ENCODE assay signal across 16 cellular contexts in the genomic region with DNA sequence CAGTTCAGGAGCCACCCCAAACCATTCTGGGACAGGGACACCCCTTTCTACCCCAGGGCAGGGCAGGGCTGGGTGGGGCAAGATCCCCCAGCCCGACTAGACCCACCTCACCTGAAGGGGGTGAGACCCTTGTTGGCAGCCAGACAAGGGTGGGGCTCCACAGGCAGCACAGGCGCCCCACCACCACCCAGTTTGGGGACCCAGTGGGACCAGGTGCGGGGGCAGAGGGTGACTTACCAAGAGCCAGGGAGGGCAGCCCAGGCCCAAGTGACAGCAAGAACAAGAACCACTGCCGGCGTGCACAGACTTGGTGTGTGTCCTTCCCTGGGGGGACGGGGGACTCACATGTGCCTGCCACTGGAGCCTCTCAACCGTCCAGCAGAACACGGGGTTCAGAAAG. TPM values are rescaled to one million over a fixed set of nuclear protein-coding genes. Genes with fewer than 3 reads are reported as not detected.
DNase-seq lines count a peak whose midpoint lies in the region; ATAC-seq, FAIRE-seq and TF ChIP-seq lines count a peak whose summit lies in the region.
"Had no signal": no experiment of that assay in that cellular context is flagged by ENCODE, and none has a peak within 500 bp of the region (broad histone marks: within the 10 kb centered on the region; RNA-seq: fewer than 3 reads in every experiment).

No MANE protein-coding gene starts in this region.

- WGBS in HepG2 (ENCODE audit: low lambda C conversion rate): 100% methylated on average over 7 of the region's 8 CpGs
- WGBS in right lobe of liver (ENCODE audit: insufficient coverage, low coverage, low lambda C conversion rate, missing lambda C conversion rate): no CpG with 5 or more reads among the region's 8 CpGs

- no peak overlapping the region for H3K9ac ChIP-seq in HepG2 (ENCODE audit: insufficient read depth, low read depth, low read length)

- in situ Hi-C loops in HepG2 (cut with HindIII; ENCODE audit: extremely low pct_ligation_motif_present, low pct_unique_long_range_greater_than_20kb): no loop called here

- no peak overlapping the region for H3K4me3 ChIP-seq in HepG2 (replicated peaks in 1 of 3; ENCODE audit: insufficient read depth in 1 of 3, low read depth in 2 of 3, low read length in 3 of 3)
- no peak overlapping the region for H3K4me3 ChIP-seq in right lobe of liver
- H3K4me3 ChIP-seq in epithelial cell of proximal tubule (ENCODE audit: low read depth, low read length): peak overlapping the region; percentile 16
- no peak overlapping the region for H3K4me3 ChIP-seq in left lung

- no peak for DNase-seq in HepG2 (ENCODE audit: low spot score)
- no peak for DNase-seq in right lobe of liver
- no peak for DNase-seq in epithelial cell of proximal tubule (ENCODE audit: low read depth)
- DNase-seq in activated gamma-delta T cell (lab: John Stamatoyannopoulos, UW): no peak
- DNase-seq in left lung: no peak
- no peak for DNase-seq in H54 (ENCODE audit: insufficient read length, low spot score)
- DNase-seq: GF-D8, MV-4-11, NCI-H1417 treated with DMSO at 0.1 percent for 48 hours, NCI-H1930, NCI-H526 treated with DMSO at 0.1 percent for 48 hours, SHP77 treated with DMSO at 0.1 percent for 48 hours had no signal

- POLR2A ChIA-PET in HepG2 (lab: Yijun Ruan, JAX): interaction anchor here (1.2 kb wide), 1 partner anchor 10 kb away, joined by 3 read pairs; no protein-coding TSS in a partner anchor

- no peak overlapping the region for H3K4me2 ChIP-seq in HepG2 (ENCODE audit: low read depth, low read length)

- H3K36me3 ChIP-seq in HepG2 (replicated peaks in 1 of 2; ENCODE audit: control insufficient read depth in 1 of 2, insufficient read depth in 2 of 2, low read length in 2 of 2): no peaks in the 10 kb centered on the region
- no peaks in the 10 kb centered on the region for H3K36me3 ChIP-seq in right lobe of liver
- H3K36me3 ChIP-seq in left lung: no peaks in the 10 kb centered on the region

- TF ChIP-seq POLR2A in HepG2 (IDR thresholded peaks at IDR 0.05; ENCODE audit: insufficient read depth in 1 of 2, low read depth in 2 of 2, low read length in 2 of 2) (no peak), right lobe of liver (IDR thresholded peaks at IDR 0.05) (no peak), H54 (IDR thresholded peaks at IDR 0.05; ENCODE audit: low read depth, low read length) (no peak)

- no peaks in the 10 kb centered on the region; the same call in 1 of the 2 replicates for H4K20me1 ChIP-seq in HepG2 (ENCODE audit: insufficient read depth, low read length)

- H3K27ac ChIP-seq in HepG2 (ENCODE audit: extremely low read length, insufficient read depth, low read length) (no peak overlapping the region), right lobe of liver (no peak overlapping the region), left lung (no peak overlapping the region)

- TF ChIP-seq CTCF in HepG2 (CRISPR knock-in tag; IDR thresholded peaks at IDR 0.05) (no peak), right lobe of liver (IDR thresholded peaks at IDR 0.05) (no peak), epithelial cell of proximal tubule (conservative IDR thresholded peaks at IDR 0.05; ENCODE audit: low read depth, low read length) (no peak), left lung (IDR thresholded peaks at IDR 0.05) (no peak)

- H3K9me3 ChIP-seq in HepG2 (ENCODE audit: low read length) (no peaks in the 10 kb centered on the region), right lobe of liver (no peaks in the 10 kb centered on the region), left lung (no peaks in the 10 kb centered on the region)

- no peak overlapping the region for H2AFZ ChIP-seq in HepG2 (ENCODE audit: low read length)

- no peak for TF ChIP-seq EP300 in HepG2 (IDR thresholded peaks at IDR 0.05; ENCODE audit: low read depth in 2 of 2, low read length in 2 of 2)
- TF ChIP-seq EP300 in HepG2 (CRISPR knock-in tag; IDR thresholded peaks at IDR 0.05; ENCODE audit: borderline replicate concordance): no peak

- peaks cover 0 to 4% of the 10 kb centered on the region in 2 experiments; a peak in 1 of 5 replicates for H3K27me3 ChIP-seq in HepG2 (ENCODE audit: control insufficient read depth in 1 of 2, insufficient read depth in 2 of 2, low read length in 2 of 2)
- no peaks in the 10 kb centered on the region for H3K27me3 ChIP-seq in right lobe of liver
- peaks cover 22 to 94% of the 10 kb centered on the region in 2 donors for H3K27me3 ChIP-seq in left lung

- no peak for TF ChIP-seq RAD21 in HepG2 (CRISPR knock-in tag; IDR thresholded peaks at IDR 0.05)

- H3K79me2 ChIP-seq in HepG2 (ENCODE audit: insufficient read depth, low read length): no peaks in the 10 kb centered on the region

- peaks cover 66% of the 10 kb centered on the region for H3K4me1 ChIP-seq in HepG2 (ENCODE audit: insufficient read depth, low read length)
- peaks cover 0 to 11% (median 1%) of the 10 kb centered on the region in 4 donors for H3K4me1 ChIP-seq in right lobe of liver
- H3K4me1 ChIP-seq in left lung: peaks cover 5 to 15% of the 10 kb centered on the region in 2 donors

- BruUV-seq in HepG2 (replicated peaks; lab: Mats Ljungman, UMichigan): no TSS peak

- intact Hi-C loops in HepG2 (cut with micrococcal nuclease; ENCODE audit: unreplicated experiment): no loop called here
- intact Hi-C loops in right lobe of liver (cut with DNase I): loop anchor here in 1 of 2 donors (10.0 kb wide), 1 partner anchor 239 kb away; a partner anchor contains a TSS
- intact Hi-C loops in left lung (cut with DNase I): no loop called here

- CTCF ChIA-PET in HepG2 (lab: Yijun Ruan, JAX; ENCODE audit: low intra/inter-chr PET ratio, low total read pairs): no interaction called here

- FAIRE-seq in HepG2 (lab: Jason Lieb, UNC): no peak
- FAIRE-seq in H54 (lab: Jason Lieb, UNC): no peak
- FAIRE-seq: GM18507 had no signal

- no peak for ATAC-seq in HepG2
- no peak for ATAC-seq in right lobe of liver
- no peak for ATAC-seq in left lung
- ATAC-seq: HCT116 had no signal

RNA-seq across cellular contexts. Expression of a gene that starts 2.2 kb away (rescaled TPM):
- total RNA-seq in HepG2 (2016; rRNA removed; fragmentation: Illumina TruSeq; extraction: Trizol) (0.76 and 1.2 TPM in 2 replicates), right lobe of liver (10 to 100 TPM in 1 of 6 experiments, 1 to 10 TPM in 5; 1.0 to 19.2 (median 2.2) TPM), epithelial cell of proximal tubule (3.9 and 4.4 TPM in 2 replicates), left lung (1 to 10 TPM; 2.2 to 3.5 TPM)
- 0.10 and 0.18 TPM in 2 replicates for total RNA-seq in HepG2 (2016; cell fraction: cytosol; rRNA removed; fragmentation: Illumina TruSeq; extraction: Trizol; ENCODE audit: low read depth)
- total RNA-seq in HepG2 (2016; cell fraction: insoluble cytoplasmic fraction; rRNA removed; fragmentation: Illumina TruSeq; extraction: Trizol): 0.68 and 1.4 TPM in 2 replicates
- 0.68 and 0.83 TPM in 2 replicates for total RNA-seq in HepG2 (2016; cell fraction: membrane; rRNA removed; fragmentation: Illumina TruSeq; extraction: Trizol)
- total RNA-seq in HepG2 (2016; cell fraction: nucleus; rRNA removed; fragmentation: Illumina TruSeq; extraction: Trizol): 1.3 and 1.9 TPM in 2 replicates
- polyA plus RNA-seq in HepG2 (2011; rRNA removed): 3.0 and 4.0 TPM in 2 replicates
- 2.7 and 2.8 TPM in 2 replicates for polyA plus RNA-seq in HepG2 (2011; cell fraction: cytosol; rRNA removed)
- polyA plus RNA-seq in HepG2 (2011; cell fraction: nucleus; rRNA removed): 7.0 and 9.2 TPM in 2 replicates
- polyA plus RNA-seq in HepG2 (2012): 3.7 and 10.8 TPM in 2 replicates
- polyA plus RNA-seq in HepG2 (2016; cell fraction: cytosol; fragmentation: Illumina TruSeq; extraction: Trizol; ENCODE audit: low read depth): 0.40 and 0.43 TPM in 2 replicates
- polyA plus RNA-seq in HepG2 (2016; cell fraction: insoluble cytoplasmic fraction; fragmentation: Illumina TruSeq; extraction: Trizol; ENCODE audit: low read depth): 1.3 and 1.6 TPM in 2 replicates
- 0.73 and 0.76 TPM in 2 replicates for polyA plus RNA-seq in HepG2 (2016; cell fraction: membrane; fragmentation: Illumina TruSeq; extraction: Trizol; ENCODE audit: low read depth)
- 6.0 and 6.1 TPM in 2 replicates for polyA plus RNA-seq in HepG2 (2016; cell fraction: nucleus; fragmentation: Illumina TruSeq; extraction: Trizol; ENCODE audit: insufficient read depth, low read depth)
- 0.94 and 3.6 TPM in 2 replicates for polyA minus RNA-seq in HepG2 (2011; rRNA and poly(A)+ RNA removed; ENCODE audit: low replicate concordance)
- 3.0 and 3.9 TPM in 2 replicates for polyA minus RNA-seq in HepG2 (2011; cell fraction: cytosol; rRNA and poly(A)+ RNA removed)
- polyA minus RNA-seq in HepG2 (2011; cell fraction: nucleus; rRNA and poly(A)+ RNA removed): 2.7 and 3.0 TPM in 2 replicates
- total RNA-seq: A172 had no signal

RNA-seq across cellular contexts. Expression of a gene that starts 3.1 kb away (rescaled TPM):
- total RNA-seq in HepG2 (2016; rRNA removed; fragmentation: Illumina TruSeq; extraction: Trizol) (1.2 and 1.5 TPM in 2 replicates), right lobe of liver (not detected), epithelial cell of proximal tubule (not detected in 2 replicates), left lung (not detected)
- total RNA-seq in HepG2 (2016; cell fraction: cytosol; rRNA removed; fragmentation: Illumina TruSeq; extraction: Trizol; ENCODE audit: low read depth): 1.2 and 1.7 TPM in 2 replicates
- 1.3 and 2.0 TPM in 2 replicates for total RNA-seq in HepG2 (2016; cell fraction: insoluble cytoplasmic fraction; rRNA removed; fragmentation: Illumina TruSeq; extraction: Trizol)
- total RNA-seq in HepG2 (2016; cell fraction: membrane; rRNA removed; fragmentation: Illumina TruSeq; extraction: Trizol): 1.9 and 2.9 TPM in 2 replicates
- 1.7 and 2.7 TPM in 2 replicates for total RNA-seq in HepG2 (2016; cell fraction: nucleus; rRNA removed; fragmentation: Illumina TruSeq; extraction: Trizol)
- 2.9 and 5.0 TPM in 2 replicates for polyA plus RNA-seq in HepG2 (2011; rRNA removed)
- 2.3 and 3.0 TPM in 2 replicates for polyA plus RNA-seq in HepG2 (2011; cell fraction: cytosol; rRNA removed)
- polyA plus RNA-seq in HepG2 (2011; cell fraction: nucleus; rRNA removed): 27.0 and 27.4 TPM in 2 replicates
- 1.8 and 3.2 TPM in 2 replicates for polyA plus RNA-seq in HepG2 (2012)
- 2.6 and 2.7 TPM in 2 replicates for polyA plus RNA-seq in HepG2 (2016; cell fraction: cytosol; fragmentation: Illumina TruSeq; extraction: Trizol; ENCODE audit: low read depth)
- 1.4 and 1.6 TPM in 2 replicates for polyA plus RNA-seq in HepG2 (2016; cell fraction: insoluble cytoplasmic fraction; fragmentation: Illumina TruSeq; extraction: Trizol; ENCODE audit: low read depth)
- 1.6 and 1.8 TPM in 2 replicates for polyA plus RNA-seq in HepG2 (2016; cell fraction: membrane; fragmentation: Illumina TruSeq; extraction: Trizol; ENCODE audit: low read depth)
- 3.9 and 5.8 TPM in 2 replicates for polyA plus RNA-seq in HepG2 (2016; cell fraction: nucleus; fragmentation: Illumina TruSeq; extraction: Trizol; ENCODE audit: insufficient read depth, low read depth)
- 5.0 TPM in 1 of 2 replicates, not detected in the other for polyA minus RNA-seq in HepG2 (2011; rRNA and poly(A)+ RNA removed; ENCODE audit: low replicate concordance)
- polyA minus RNA-seq in HepG2 (2011; cell fraction: cytosol; rRNA and poly(A)+ RNA removed): 1.1 TPM in 1 of 2 replicates, not detected in the other
- polyA minus RNA-seq in HepG2 (2011; cell fraction: nucleus; rRNA and poly(A)+ RNA removed): 1.2 and 2.2 TPM in 2 replicates
- total RNA-seq: A172, Daoy had no signal

RNA-seq across cellular contexts. Expression of a gene that starts 8.7 kb away (rescaled TPM):
- 21.3 and 40.9 TPM in 2 replicates for total RNA-seq in HepG2 (2016; rRNA removed; fragmentation: Illumina TruSeq; extraction: Trizol)
- 10.6 and 11.9 TPM in 2 replicates for total RNA-seq in HepG2 (2016; cell fraction: cytosol; rRNA removed; fragmentation: Illumina TruSeq; extraction: Trizol; ENCODE audit: low read depth)
- 18.4 and 42.1 TPM in 2 replicates for total RNA-seq in HepG2 (2016; cell fraction: insoluble cytoplasmic fraction; rRNA removed; fragmentation: Illumina TruSeq; extraction: Trizol)
- 25.7 and 27.6 TPM in 2 replicates for total RNA-seq in HepG2 (2016; cell fraction: membrane; rRNA removed; fragmentation: Illumina TruSeq; extraction: Trizol)
- total RNA-seq in HepG2 (2016; cell fraction: nucleus; rRNA removed; fragmentation: Illumina TruSeq; extraction: Trizol): 35.2 and 39.9 TPM in 2 replicates
- polyA plus RNA-seq in HepG2 (2011; rRNA removed): 31.7 and 43.3 TPM in 2 replicates
- polyA plus RNA-seq in HepG2 (2011; cell fraction: cytosol; rRNA removed): 23.0 and 36.7 TPM in 2 replicates
- polyA plus RNA-seq in HepG2 (2011; cell fraction: nucleus; rRNA removed): 212 and 268 TPM in 2 replicates
- polyA plus RNA-seq in HepG2 (2012): 35.0 and 42.8 TPM in 2 replicates
- polyA plus RNA-seq in HepG2 (2016; cell fraction: cytosol; fragmentation: Illumina TruSeq; extraction: Trizol; ENCODE audit: low read depth): 5.2 and 5.5 TPM in 2 replicates
- polyA plus RNA-seq in HepG2 (2016; cell fraction: insoluble cytoplasmic fraction; fragmentation: Illumina TruSeq; extraction: Trizol; ENCODE audit: low read depth): 23.9 and 35.9 TPM in 2 replicates
- 16.7 and 21.6 TPM in 2 replicates for polyA plus RNA-seq in HepG2 (2016; cell fraction: membrane; fragmentation: Illumina TruSeq; extraction: Trizol; ENCODE audit: low read depth)
- 92.6 and 93.2 TPM in 2 replicates for polyA plus RNA-seq in HepG2 (2016; cell fraction: nucleus; fragmentation: Illumina TruSeq; extraction: Trizol; ENCODE audit: insufficient read depth, low read depth)
- 67.4 and 124 TPM in 2 replicates for polyA minus RNA-seq in HepG2 (2011; rRNA and poly(A)+ RNA removed; ENCODE audit: low replicate concordance)
- 36.5 and 37.3 TPM in 2 replicates for polyA minus RNA-seq in HepG2 (2011; cell fraction: cytosol; rRNA and poly(A)+ RNA removed)
- polyA minus RNA-seq in HepG2 (2011; cell fraction: nucleus; rRNA and poly(A)+ RNA removed): 65.0 and 67.6 TPM in 2 replicates
- total RNA-seq in right lobe of liver: 10 to 100 TPM; 18.3 to 28.9 (median 22.8) TPM
- total RNA-seq in epithelial cell of proximal tubule: 56.6 and 59.0 TPM in 2 replicates
- 10 to 100 TPM; 57.1 to 69.9 TPM for total RNA-seq in left lung

RNA-seq across cellular contexts. Expression of a gene that starts 23.9 kb away (rescaled TPM):
- total RNA-seq in HepG2 (2016; rRNA removed; fragmentation: Illumina TruSeq; extraction: Trizol) (10.2 and 30.6 TPM in 2 replicates), right lobe of liver (10 to 100 TPM; 33.2 to 47.6 (median 41.7) TPM), epithelial cell of proximal tubule (69.2 and 83.3 TPM in 2 replicates), left lung (10 to 100 TPM; 73.1 to 76.4 TPM)
- 6.3 and 7.5 TPM in 2 replicates for total RNA-seq in HepG2 (2016; cell fraction: cytosol; rRNA removed; fragmentation: Illumina TruSeq; extraction: Trizol; ENCODE audit: low read depth)
- total RNA-seq in HepG2 (2016; cell fraction: insoluble cytoplasmic fraction; rRNA removed; fragmentation: Illumina TruSeq; extraction: Trizol): 8.1 and 32.3 TPM in 2 replicates
- 12.9 and 13.8 TPM in 2 replicates for total RNA-seq in HepG2 (2016; cell fraction: membrane; rRNA removed; fragmentation: Illumina TruSeq; extraction: Trizol)
- total RNA-seq in HepG2 (2016; cell fraction: nucleus; rRNA removed; fragmentation: Illumina TruSeq; extraction: Trizol): 37.5 and 43.9 TPM in 2 replicates
- polyA plus RNA-seq in HepG2 (2011; rRNA removed): 23.3 and 37.9 TPM in 2 replicates
- polyA plus RNA-seq in HepG2 (2011; cell fraction: cytosol; rRNA removed): 18.2 and 36.8 TPM in 2 replicates
- polyA plus RNA-seq in HepG2 (2011; cell fraction: nucleus; rRNA removed): 284 and 409 TPM in 2 replicates
- 20.6 and 26.6 TPM in 2 replicates for polyA plus RNA-seq in HepG2 (2012)
- 9.6 and 9.7 TPM in 2 replicates for polyA plus RNA-seq in HepG2 (2016; cell fraction: cytosol; fragmentation: Illumina TruSeq; extraction: Trizol; ENCODE audit: low read depth)
- 10.4 and 13.2 TPM in 2 replicates for polyA plus RNA-seq in HepG2 (2016; cell fraction: insoluble cytoplasmic fraction; fragmentation: Illumina TruSeq; extraction: Trizol; ENCODE audit: low read depth)
- 11.7 and 14.1 TPM in 2 replicates for polyA plus RNA-seq in HepG2 (2016; cell fraction: membrane; fragmentation: Illumina TruSeq; extraction: Trizol; ENCODE audit: low read depth)
- polyA plus RNA-seq in HepG2 (2016; cell fraction: nucleus; fragmentation: Illumina TruSeq; extraction: Trizol; ENCODE audit: insufficient read depth, low read depth): 103 and 105 TPM in 2 replicates
- 33.1 and 122 TPM in 2 replicates for polyA minus RNA-seq in HepG2 (2011; rRNA and poly(A)+ RNA removed; ENCODE audit: low replicate concordance)
- 51.0 and 56.0 TPM in 2 replicates for polyA minus RNA-seq in HepG2 (2011; cell fraction: cytosol; rRNA and poly(A)+ RNA removed)
- polyA minus RNA-seq in HepG2 (2011; cell fraction: nucleus; rRNA and poly(A)+ RNA removed): 27.5 and 28.8 TPM in 2 replicates

RNA-seq across cellular contexts. Expression of a gene that starts 24.5 kb away (rescaled TPM):
- 44.1 and 64.4 TPM in 2 replicates for total RNA-seq in HepG2 (2016; rRNA removed; fragmentation: Illumina TruSeq; extraction: Trizol)
- 21.9 and 25.9 TPM in 2 replicates for total RNA-seq in HepG2 (2016; cell fraction: cytosol; rRNA removed; fragmentation: Illumina TruSeq; extraction: Trizol; ENCODE audit: low read depth)
- total RNA-seq in HepG2 (2016; cell fraction: insoluble cytoplasmic fraction; rRNA removed; fragmentation: Illumina TruSeq; extraction: Trizol): 38.6 and 60.9 TPM in 2 replicates
- 36.3 and 40.8 TPM in 2 replicates for total RNA-seq in HepG2 (2016; cell fraction: membrane; rRNA removed; fragmentation: Illumina TruSeq; extraction: Trizol)
- 55.8 and 71.9 TPM in 2 replicates for total RNA-seq in HepG2 (2016; cell fraction: nucleus; rRNA removed; fragmentation: Illumina TruSeq; extraction: Trizol)
- polyA plus RNA-seq in HepG2 (2011; rRNA removed): 27.6 and 28.1 TPM in 2 replicates
- polyA plus RNA-seq in HepG2 (2011; cell fraction: cytosol; rRNA removed): 14.9 and 27.9 TPM in 2 replicates
- polyA plus RNA-seq in HepG2 (2011; cell fraction: nucleus; rRNA removed): 133 and 198 TPM in 2 replicates
- polyA plus RNA-seq in HepG2 (2012): 18.5 and 22.1 TPM in 2 replicates
- 19.2 and 20.6 TPM in 2 replicates for polyA plus RNA-seq in HepG2 (2016; cell fraction: cytosol; fragmentation: Illumina TruSeq; extraction: Trizol; ENCODE audit: low read depth)
- 35.4 and 35.6 TPM in 2 replicates for polyA plus RNA-seq in HepG2 (2016; cell fraction: insoluble cytoplasmic fraction; fragmentation: Illumina TruSeq; extraction: Trizol; ENCODE audit: low read depth)
- 30.3 and 30.4 TPM in 2 replicates for polyA plus RNA-seq in HepG2 (2016; cell fraction: membrane; fragmentation: Illumina TruSeq; extraction: Trizol; ENCODE audit: low read depth)
- 141 and 144 TPM in 2 replicates for polyA plus RNA-seq in HepG2 (2016; cell fraction: nucleus; fragmentation: Illumina TruSeq; extraction: Trizol; ENCODE audit: insufficient read depth, low read depth)
- 32.7 and 68.1 TPM in 2 replicates for polyA minus RNA-seq in HepG2 (2011; rRNA and poly(A)+ RNA removed; ENCODE audit: low replicate concordance)
- polyA minus RNA-seq in HepG2 (2011; cell fraction: cytosol; rRNA and poly(A)+ RNA removed): 16.6 and 22.2 TPM in 2 replicates
- polyA minus RNA-seq in HepG2 (2011; cell fraction: nucleus; rRNA and poly(A)+ RNA removed): 13.8 and 21.0 TPM in 2 replicates
- 10 to 100 TPM; 11.4 to 17.3 (median 13.9) TPM for total RNA-seq in right lobe of liver
- 69.3 and 81.5 TPM in 2 replicates for total RNA-seq in epithelial cell of proximal tubule
- 10 to 100 TPM; 45.5 to 50.1 TPM for total RNA-seq in left lung
